8 cellular contexts compared by ENCODE assay signal in genomic region chr12:94644141-94644575, GRCh38. TPM values are rescaled to one million over a fixed set of nuclear protein-coding genes. Genes with fewer than 3 reads are reported as not detected.
DNase-seq lines count a peak whose midpoint lies in the region; ATAC-seq and TF ChIP-seq lines count a peak whose summit lies in the region.

No MANE protein-coding gene starts in this region.

- no peaks in the 10 kb centered on the region for H3K9me3 Mint-ChIP-seq in activated CD4-positive, alpha-beta T cell treated with anti-CD3 and anti-CD28 coated beads for 36 hours (ENCODE audit: low read depth)
- H3K9me3 Mint-ChIP-seq in nephron progenitor cell, result no peaks in the 10 kb centered on the region

- H3K36me3 ChIP-seq in MG63, result no peaks in the 10 kb centered on the region

- POLR2A ChIA-PET in activated CD4-positive, alpha-beta T cell treated with anti-CD3 and anti-CD28 coated beads for 36 hours (lab: Charles Lee), result no interaction called here

- no peaks in the 10 kb centered on the region for H3K36me3 Mint-ChIP-seq in activated CD4-positive, alpha-beta T cell treated with anti-CD3 and anti-CD28 coated beads for 36 hours (ENCODE audit: low read depth)
- peaks cover 44% of the 10 kb centered on the region for H3K36me3 Mint-ChIP-seq in nephron progenitor cell (ENCODE audit: low read depth)

- intact Hi-C loops in activated CD4-positive, alpha-beta T cell treated with anti-CD3 and anti-CD28 coated beads for 36 hours (cut with DNase I, micrococcal nuclease), result loop anchor here (2.0 to 10.0 kb wide), 6 partner anchors 23 to 497 kb away; partner anchors contain the start of genes CEP83 (in 1 of the 2), NDUFA12 (in 1 of the 2) and PLXNC1 (in 1 of the 2)

- CTCF ChIA-PET in activated CD4-positive, alpha-beta T cell treated with anti-CD3 and anti-CD28 coated beads for 36 hours (lab: Charles Lee), result interaction anchor here (1.2 kb wide), 1 partner anchor 21 kb away, joined by 3 read pairs; no protein-coding TSS in a partner anchor

- TF ChIP-seq CTCF in choroid plexus epithelial cell (conservative IDR thresholded peaks at IDR 0.05; ENCODE audit: low read depth, low read length) (no peak), nephron progenitor cell (IDR thresholded peaks at IDR 0.05) (no peak)

- H3K4me3 Mint-ChIP-seq in activated CD4-positive, alpha-beta T cell treated with anti-CD3 and anti-CD28 coated beads for 36 hours, result no peak overlapping the region
- peak overlapping the region; percentile 60 for H3K4me3 Mint-ChIP-seq in nephron progenitor cell

- peak; percentile 41 for DNase-seq in activated CD4-positive, alpha-beta T cell treated with anti-CD3 and anti-CD28 coated beads for 36 hours
- DNase-seq in activated CD4-positive, alpha-beta T cell treated with anti-CD3 and anti-CD28 coated beads, Interleukin-2, amount 50 U/mL, for 1 hour, result no peak
- DNase-seq in MG63 (peak; percentile 7), choroid plexus epithelial cell (ENCODE audit: low read depth) (peak; percentile 71), nephron progenitor cell (peak; percentile 36), mesenteric fat pad (ENCODE audit: low spot score) (no peak), NCI-H1105 treated with DMSO at 0.1 percent for 48 hours (lab: John Stamatoyannopoulos, UW) (no peak), putamen (ENCODE audit: low spot score) (no peak)

- ATAC-seq in activated CD4-positive, alpha-beta T cell treated with anti-CD3 and anti-CD28 coated beads for 36 hours, result peak; percentile 61

- no peaks in the 10 kb centered on the region for H3K9me3 ChIP-seq in MG63

- H3K4me3 ChIP-seq in MG63 (no peak overlapping the region), choroid plexus epithelial cell (ENCODE audit: low read depth, low read length) (peak overlapping the region; percentile 23)

- peaks cover 35% of the 10 kb centered on the region for H3K4me1 Mint-ChIP-seq in activated CD4-positive, alpha-beta T cell treated with anti-CD3 and anti-CD28 coated beads for 36 hours
- H3K4me1 Mint-ChIP-seq in nephron progenitor cell, result peaks cover 95% of the 10 kb centered on the region

- H3K27ac Mint-ChIP-seq in activated CD4-positive, alpha-beta T cell treated with anti-CD3 and anti-CD28 coated beads for 36 hours, result no peak overlapping the region
- H3K27ac Mint-ChIP-seq in nephron progenitor cell, result peak overlapping the region; percentile 99

- peaks cover 46% of the 10 kb centered on the region for H3K27me3 Mint-ChIP-seq in activated CD4-positive, alpha-beta T cell treated with anti-CD3 and anti-CD28 coated beads for 36 hours
- peaks cover 6% of the 10 kb centered on the region for H3K27me3 Mint-ChIP-seq in nephron progenitor cell (ENCODE audit: low read depth, poor library complexity)

- peaks cover under 1% of the 10 kb centered on the region for H3K27me3 ChIP-seq in MG63

RNA-seq across cellular contexts. Expression of gene TMCC3, which starts 6.2 kb away (rescaled TPM):
- under 1 TPM; 0.05 to 0.16 TPM for total RNA-seq in activated CD4-positive, alpha-beta T cell treated with anti-CD3 and anti-CD28 coated beads for 36 hours
- not detected in 2 replicates for total RNA-seq in MG63 (2014; rRNA removed; shearing (Covaris generic); ENCODE audit: low replicate concordance)
- total RNA-seq in mesenteric fat pad, result 15.8 TPM

Comparison
In these comparisons a context has a peak if more than half of its experiments do, and no peak if none do; other contexts are left out.
1. DNase-seq: peak in activated CD4-positive, alpha-beta T cell treated with anti-CD3 and anti-CD28 coated beads for 36 hours (single experiment), MG63 (single experiment), choroid plexus epithelial cell (single experiment) and nephron progenitor cell (single experiment); none in activated CD4-positive, alpha-beta T cell treated with anti-CD3 and anti-CD28 coated beads, Interleukin-2, amount 50 U/mL, for 1 hour (single experiment), mesenteric fat pad (single experiment), NCI-H1105 treated with DMSO at 0.1 percent for 48 hours (single experiment) and putamen (single experiment).
2. RNA of gene TMCC3, which starts 6.2 kb away (total RNA-seq): 15.8 TPM in mesenteric fat pad (single experiment); 0.05 to 0.16 TPM in activated CD4-positive, alpha-beta T cell treated with anti-CD3 and anti-CD28 coated beads for 36 hours and not detected in MG63; every median in the first group is over 10 times any median in the second.